ENCODE assay signal across 31 cellular contexts in the genomic region with DNA sequence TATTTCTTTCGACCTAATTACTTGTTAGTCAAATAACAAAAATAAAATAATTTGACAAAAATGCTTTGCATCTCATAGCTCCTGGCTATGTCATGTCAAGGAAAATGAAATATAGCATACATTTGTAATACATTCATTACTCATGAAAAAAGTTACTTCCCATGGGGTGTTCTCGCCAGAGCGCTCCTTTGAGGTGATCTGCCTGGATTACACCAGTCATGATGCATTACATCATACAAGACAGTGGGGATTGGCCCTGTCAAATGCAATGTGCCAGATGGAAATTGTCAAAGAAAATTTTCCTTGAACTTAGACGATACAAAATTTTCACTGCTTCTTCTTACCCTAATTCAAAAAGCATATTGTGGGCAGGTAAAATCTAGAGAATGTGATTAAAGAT.
"Had no signal": no experiment of that assay in that cellular context is flagged by ENCODE, and none has a peak within 500 bp of the region (broad histone marks: within the 10 kb centered on the region; RNA-seq: fewer than 3 reads in every experiment).

No MANE protein-coding gene starts in this region.

- H3K36me3 ChIP-seq: left lung, lower lobe of right lung, neural progenitor cell, neutrophil, ovary, stomach, thyroid gland, transverse colon, upper lobe of left lung, vagina had no signal

- DNase-seq: hypothalamus; immature natural killer cell; kidney; left colon; left lung; lower lobe of right lung; mammary epithelial cell; mesenchymal stem cell; naive B cell; natural killer cell; nephron progenitor cell; occipital lobe; ovary; right cardiac atrium; stimulated activated CD4-positive, alpha-beta T cell treated with anti-CD3 and anti-CD28 coated beads, Interleukin-12 subunit alpha, Interleukin-12 subunit beta, amount 100 ng/mL, for 4 hours; stimulated activated CD4-positive, alpha-beta T cell treated with anti-CD3 and anti-CD28 coated beads, Interleukin-15, amount 100 ng/mL, for 24 hours; stimulated activated CD4-positive, alpha-beta T cell treated with anti-CD3 and anti-CD28 coated beads, Interleukin-2, amount 100 ng/mL, for 24 hours; stimulated activated CD4-positive, alpha-beta T cell treated with anti-CD3 and anti-CD28 coated beads, Interleukin-4, amount 100 ng/mL, for 1 hour; stimulated activated naive B cell treated with anti-CD40 and anti-IgM and Interleukin-4, amounts not matched to agents 10 μg/mL and 1 μg/mL and 100 μg/mL, for 72 hours; stimulated activated naive CD8-positive, alpha-beta T cell treated with anti-CD3 and anti-CD28 coated beads, Interleukin-15, Interleukin-2, amounts not matched to agents 100 U/mL and 50 U/mL, for 24 hours; stomach; testis; thyroid gland; transverse colon; upper lobe of left lung had no signal

- H2AFZ ChIP-seq: neural progenitor cell had no signal

- H3K36me3 Mint-ChIP-seq: immature natural killer cell; naive B cell; natural killer cell; neural progenitor cell; stimulated activated naive B cell treated with anti-CD40 and anti-IgM and Interleukin-4, amounts not matched to agents 10 μg/mL and 1 μg/mL and 100 μg/mL, for 72 hours had no signal

- H3K4me1 ChIP-seq: neural progenitor cell, thyroid gland had no signal

- H3K9me3 ChIP-seq: left lung, lower lobe of right lung, neutrophil, ovary, stomach, testis, thyroid gland, transverse colon, upper lobe of left lung, vagina had no signal

- H3K27ac Mint-ChIP-seq: immature natural killer cell; natural killer cell; neural progenitor cell; stimulated activated naive B cell treated with anti-CD40 and anti-IgM and Interleukin-4, amounts not matched to agents 10 μg/mL and 1 μg/mL and 100 μg/mL, for 72 hours had no signal

- H3K9ac ChIP-seq: neural progenitor cell had no signal

- H3K27me3 ChIP-seq: left lung, neural progenitor cell, neutrophil, ovary, stomach, testis, thyroid gland, transverse colon, upper lobe of left lung, vagina had no signal

- H3K27ac ChIP-seq: left lung, lower lobe of right lung, neural progenitor cell, neutrophil, ovary, skin epidermis, stomach, testis, thyroid gland, transverse colon, upper lobe of left lung, vagina had no signal

- H3K4me3 ChIP-seq: left lung, lower lobe of right lung, neural progenitor cell, ovary, skin epidermis, stomach, testis, thyroid gland, transverse colon, upper lobe of left lung, vagina had no signal

- H3K4me3 Mint-ChIP-seq: immature natural killer cell; naive B cell; natural killer cell; nephron progenitor cell; neural progenitor cell; stimulated activated naive B cell treated with anti-CD40 and anti-IgM and Interleukin-4, amounts not matched to agents 10 μg/mL and 1 μg/mL and 100 μg/mL, for 72 hours had no signal

- ATAC-seq: left colon; left lung; lower lobe of right lung; natural killer cell; right cardiac atrium; sciatic nerve; stimulated activated naive B cell treated with anti-CD40 and anti-IgM and Interleukin-4, amounts not matched to agents 10 μg/mL and 1 μg/mL and 100 μg/mL, for 72 hours; stimulated activated naive CD8-positive, alpha-beta T cell treated with anti-CD3 and anti-CD28 coated beads, Interleukin-15, Interleukin-2, amounts not matched to agents 100 U/mL and 50 U/mL, for 24 hours had no signal

- H3K27me3 Mint-ChIP-seq: naive B cell; progenitor cell of endocrine pancreas; stimulated activated naive B cell treated with anti-CD40 and anti-IgM and Interleukin-4, amounts not matched to agents 10 μg/mL and 1 μg/mL and 100 μg/mL, for 72 hours had no signal

- H3K9me3 Mint-ChIP-seq: immature natural killer cell; naive B cell; natural killer cell; nephron progenitor cell; neural progenitor cell; stimulated activated naive B cell treated with anti-CD40 and anti-IgM and Interleukin-4, amounts not matched to agents 10 μg/mL and 1 μg/mL and 100 μg/mL, for 72 hours had no signal

- H3K4me2 ChIP-seq: neural progenitor cell had no signal

- H3K4me1 Mint-ChIP-seq: neural progenitor cell had no signal
